In genomic region chr19:40433391-40434216, GRCh38 we compare ENCODE assay signal across 1 cellular context.
TF ChIP-seq lines count a peak whose summit lies in the region.

No MANE protein-coding gene starts in this region.

TF ChIP-seq in HCT116, 20 proteins besides CTCF, POLR2A, EP300 and RAD21 (continued from another document):
- TF ChIP-seq ZFX (IDR thresholded peaks at IDR 0.05) (peak; percentile 76), EZH2phosphoT487 (IDR thresholded peaks at IDR 0.05; ENCODE audit: borderline replicate concordance) (no peak), ZNF274 (IDR thresholded peaks at IDR 0.05; ENCODE audit: low read depth, low read length) (no peak), MAX (IDR thresholded peaks at IDR 0.05) (peak; percentile 50; the same call in 1 of the 2 replicates), TCF7L2 (IDR thresholded peaks at IDR 0.05; ENCODE audit: borderline replicate concordance, extremely low read depth, insufficient read depth, insufficient read length) (no peak), YY1 (IDR thresholded peaks at IDR 0.05; ENCODE audit: extremely low read depth, insufficient replicate concordance, low read depth, low read length) (no peak), EZH2 (IDR thresholded peaks at IDR 0.05) (no peak)
